3 cellular contexts compared by ENCODE assay signal in the genomic region with DNA sequence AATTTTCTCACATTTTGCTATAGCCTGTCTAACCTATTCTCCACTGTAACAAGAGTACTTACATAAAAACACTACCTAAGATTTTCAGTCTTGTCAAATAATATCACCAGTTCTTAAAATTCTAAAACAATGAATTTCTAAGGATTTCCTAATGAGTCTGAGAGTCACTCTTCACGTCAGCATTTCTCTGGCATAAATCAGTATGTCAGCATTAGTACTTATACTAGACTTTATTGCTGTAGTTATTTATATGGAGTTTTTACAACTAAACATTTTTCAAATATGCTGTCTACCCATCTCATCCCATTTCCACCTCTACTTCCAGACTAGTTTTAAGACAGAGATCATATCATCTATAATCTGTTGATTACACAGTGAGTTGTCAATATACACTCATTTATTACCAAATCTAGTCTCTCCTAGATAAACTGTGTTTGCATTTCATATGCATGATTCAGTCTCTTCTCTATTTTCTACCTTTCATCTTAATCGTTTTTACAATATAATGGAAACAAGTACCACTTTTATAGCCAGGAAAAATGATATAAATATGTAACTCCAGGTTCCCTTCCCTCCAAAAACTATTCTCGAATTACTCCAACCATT.
TF ChIP-seq lines count a peak whose summit lies in the region.

No MANE protein-coding gene starts in this region.

TF ChIP-seq in HepG2, 621 proteins besides CTCF, POLR2A, EP300 and RAD21:
- TF ChIP-seq, protein P1, sequence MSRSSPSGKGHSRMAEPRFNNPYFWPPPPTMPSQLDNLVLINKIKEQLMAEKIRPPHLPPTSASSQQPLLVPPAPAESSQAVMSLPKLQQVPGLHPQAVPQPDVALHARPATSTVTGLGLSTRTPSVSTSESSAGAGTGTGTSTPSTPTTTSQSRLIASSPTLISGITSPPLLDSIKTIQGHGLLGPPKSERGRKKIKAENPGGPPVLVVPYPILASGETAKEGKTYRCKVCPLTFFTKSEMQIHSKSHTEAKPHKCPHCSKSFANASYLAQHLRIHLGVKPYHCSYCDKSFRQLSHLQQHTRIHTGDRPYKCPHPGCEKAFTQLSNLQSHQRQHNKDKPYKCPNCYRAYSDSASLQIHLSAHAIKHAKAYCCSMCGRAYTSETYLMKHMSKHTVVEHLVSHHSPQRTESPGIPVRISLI (CRISPR knock-in tag; IDR thresholded peaks at IDR 0.05; ENCODE audit: borderline replicate concordance), result no peak
- peak in 1 of 2 experiments; percentile 63; a peak in 2 of 4 replicates for TF ChIP-seq MAFK (conservative IDR thresholded peaks at IDR 0.05 in 1 of 2, IDR thresholded peaks at IDR 0.05 in 1 of 2; ENCODE audit: low read length in 2 of 2)
- TF ChIP-seq AGO2 (optimal IDR thresholded peaks at IDR 0.05; ENCODE audit: low read depth, low read length), result no peak
- TF ChIP-seq, protein P2, sequence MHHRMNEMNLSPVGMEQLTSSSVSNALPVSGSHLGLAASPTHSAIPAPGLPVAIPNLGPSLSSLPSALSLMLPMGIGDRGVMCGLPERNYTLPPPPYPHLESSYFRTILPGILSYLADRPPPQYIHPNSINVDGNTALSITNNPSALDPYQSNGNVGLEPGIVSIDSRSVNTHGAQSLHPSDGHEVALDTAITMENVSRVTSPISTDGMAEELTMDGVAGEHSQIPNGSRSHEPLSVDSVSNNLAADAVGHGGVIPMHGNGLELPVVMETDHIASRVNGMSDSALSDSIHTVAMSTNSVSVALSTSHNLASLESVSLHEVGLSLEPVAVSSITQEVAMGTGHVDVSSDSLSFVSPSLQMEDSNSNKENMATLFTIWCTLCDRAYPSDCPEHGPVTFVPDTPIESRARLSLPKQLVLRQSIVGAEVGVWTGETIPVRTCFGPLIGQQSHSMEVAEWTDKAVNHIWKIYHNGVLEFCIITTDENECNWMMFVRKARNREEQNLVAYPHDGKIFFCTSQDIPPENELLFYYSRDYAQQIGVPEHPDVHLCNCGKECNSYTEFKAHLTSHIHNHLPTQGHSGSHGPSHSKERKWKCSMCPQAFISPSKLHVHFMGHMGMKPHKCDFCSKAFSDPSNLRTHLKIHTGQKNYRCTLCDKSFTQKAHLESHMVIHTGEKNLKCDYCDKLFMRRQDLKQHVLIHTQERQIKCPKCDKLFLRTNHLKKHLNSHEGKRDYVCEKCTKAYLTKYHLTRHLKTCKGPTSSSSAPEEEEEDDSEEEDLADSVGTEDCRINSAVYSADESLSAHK (CRISPR knock-in tag; IDR thresholded peaks at IDR 0.05; ENCODE audit: borderline replicate concordance), result no peak
- TF ChIP-seq MAFF (IDR thresholded peaks at IDR 0.05; ENCODE audit: low read depth, low read length), result peak; percentile 52
- no peak for TF ChIP-seq NBN (conservative IDR thresholded peaks at IDR 0.05)

TF ChIP-seq in HEK293, 187 proteins besides CTCF, POLR2A, EP300 and RAD21 (continues in another document):
- TF ChIP-seq ZNF585B (tag by site-specific recombination; IDR thresholded peaks at IDR 0.05) (no peak), ZNF791 (tag by site-specific recombination; IDR thresholded peaks at IDR 0.05) (no peak), ZNF302 (tag by site-specific recombination; IDR thresholded peaks at IDR 0.05; ENCODE audit: low read depth) (no peak), ZNF175 (tag by site-specific recombination; IDR thresholded peaks at IDR 0.05) (no peak), ZNF155 (tag by site-specific recombination; IDR thresholded peaks at IDR 0.05) (no peak), ZNF510 (tag by site-specific recombination; IDR thresholded peaks at IDR 0.05; ENCODE audit: insufficient replicate concordance) (no peak), ZNF184 (tag by site-specific recombination; IDR thresholded peaks at IDR 0.05) (no peak), TCF7L2 (IDR thresholded peaks at IDR 0.05; ENCODE audit: borderline replicate concordance, low read depth, low read length) (peak; percentile 55; the same call in 1 of the 2 replicates), OSR2 (tag by site-specific recombination; IDR thresholded peaks at IDR 0.05) (peak; percentile 62; the same call in 1 of the 2 replicates), ZNF560 (tag by site-specific recombination; IDR thresholded peaks at IDR 0.05; ENCODE audit: borderline replicate concordance) (no peak), FEZF1 (tag by site-specific recombination; IDR thresholded peaks at IDR 0.05) (no peak), ZNF664 (tag by site-specific recombination; IDR thresholded peaks at IDR 0.05) (no peak), SCRT2 (tag by site-specific recombination; IDR thresholded peaks at IDR 0.05) (no peak), ZNF629 (tag by site-specific recombination; IDR thresholded peaks at IDR 0.05) (no peak)
- TF ChIP-seq, protein P3, sequence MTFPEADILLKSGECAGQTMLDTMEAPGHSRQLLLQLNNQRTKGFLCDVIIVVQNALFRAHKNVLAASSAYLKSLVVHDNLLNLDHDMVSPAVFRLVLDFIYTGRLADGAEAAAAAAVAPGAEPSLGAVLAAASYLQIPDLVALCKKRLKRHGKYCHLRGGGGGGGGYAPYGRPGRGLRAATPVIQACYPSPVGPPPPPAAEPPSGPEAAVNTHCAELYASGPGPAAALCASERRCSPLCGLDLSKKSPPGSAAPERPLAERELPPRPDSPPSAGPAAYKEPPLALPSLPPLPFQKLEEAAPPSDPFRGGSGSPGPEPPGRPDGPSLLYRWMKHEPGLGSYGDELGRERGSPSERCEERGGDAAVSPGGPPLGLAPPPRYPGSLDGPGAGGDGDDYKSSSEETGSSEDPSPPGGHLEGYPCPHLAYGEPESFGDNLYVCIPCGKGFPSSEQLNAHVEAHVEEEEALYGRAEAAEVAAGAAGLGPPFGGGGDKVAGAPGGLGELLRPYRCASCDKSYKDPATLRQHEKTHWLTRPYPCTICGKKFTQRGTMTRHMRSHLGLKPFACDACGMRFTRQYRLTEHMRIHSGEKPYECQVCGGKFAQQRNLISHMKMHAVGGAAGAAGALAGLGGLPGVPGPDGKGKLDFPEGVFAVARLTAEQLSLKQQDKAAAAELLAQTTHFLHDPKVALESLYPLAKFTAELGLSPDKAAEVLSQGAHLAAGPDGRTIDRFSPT (tag by site-specific recombination; IDR thresholded peaks at IDR 0.05), result peak; percentile 100
- TF ChIP-seq, protein P4, sequence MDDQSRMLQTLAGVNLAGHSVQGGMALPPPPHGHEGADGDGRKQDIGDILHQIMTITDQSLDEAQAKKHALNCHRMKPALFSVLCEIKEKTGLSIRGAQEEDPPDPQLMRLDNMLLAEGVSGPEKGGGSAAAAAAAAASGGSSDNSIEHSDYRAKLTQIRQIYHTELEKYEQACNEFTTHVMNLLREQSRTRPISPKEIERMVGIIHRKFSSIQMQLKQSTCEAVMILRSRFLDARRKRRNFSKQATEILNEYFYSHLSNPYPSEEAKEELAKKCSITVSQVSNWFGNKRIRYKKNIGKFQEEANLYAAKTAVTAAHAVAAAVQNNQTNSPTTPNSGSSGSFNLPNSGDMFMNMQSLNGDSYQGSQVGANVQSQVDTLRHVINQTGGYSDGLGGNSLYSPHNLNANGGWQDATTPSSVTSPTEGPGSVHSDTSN (CRISPR knock-in tag; IDR thresholded peaks at IDR 0.05), result no peak
- TF ChIP-seq, protein P5, sequence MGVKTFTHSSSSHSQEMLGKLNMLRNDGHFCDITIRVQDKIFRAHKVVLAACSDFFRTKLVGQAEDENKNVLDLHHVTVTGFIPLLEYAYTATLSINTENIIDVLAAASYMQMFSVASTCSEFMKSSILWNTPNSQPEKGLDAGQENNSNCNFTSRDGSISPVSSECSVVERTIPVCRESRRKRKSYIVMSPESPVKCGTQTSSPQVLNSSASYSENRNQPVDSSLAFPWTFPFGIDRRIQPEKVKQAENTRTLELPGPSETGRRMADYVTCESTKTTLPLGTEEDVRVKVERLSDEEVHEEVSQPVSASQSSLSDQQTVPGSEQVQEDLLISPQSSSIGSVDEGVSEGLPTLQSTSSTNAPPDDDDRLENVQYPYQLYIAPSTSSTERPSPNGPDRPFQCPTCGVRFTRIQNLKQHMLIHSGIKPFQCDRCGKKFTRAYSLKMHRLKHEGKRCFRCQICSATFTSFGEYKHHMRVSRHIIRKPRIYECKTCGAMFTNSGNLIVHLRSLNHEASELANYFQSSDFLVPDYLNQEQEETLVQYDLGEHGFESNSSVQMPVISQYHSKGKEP (tag by site-specific recombination; IDR thresholded peaks at IDR 0.05), result no peak
- TF ChIP-seq, protein P6, sequence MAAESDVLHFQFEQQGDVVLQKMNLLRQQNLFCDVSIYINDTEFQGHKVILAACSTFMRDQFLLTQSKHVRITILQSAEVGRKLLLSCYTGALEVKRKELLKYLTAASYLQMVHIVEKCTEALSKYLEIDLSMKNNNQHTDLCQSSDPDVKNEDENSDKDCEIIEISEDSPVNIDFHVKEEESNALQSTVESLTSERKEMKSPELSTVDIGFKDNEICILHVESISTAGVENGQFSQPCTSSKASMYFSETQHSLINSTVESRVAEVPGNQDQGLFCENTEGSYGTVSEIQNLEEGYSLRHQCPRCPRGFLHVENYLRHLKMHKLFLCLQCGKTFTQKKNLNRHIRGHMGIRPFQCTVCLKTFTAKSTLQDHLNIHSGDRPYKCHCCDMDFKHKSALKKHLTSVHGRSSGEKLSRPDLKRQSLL (tag by site-specific recombination; IDR thresholded peaks at IDR 0.05), result no peak

TF ChIP-seq in K562, 482 proteins besides CTCF, POLR2A, EP300 and RAD21:
- TF ChIP-seq XRCC3 (IDR thresholded peaks at IDR 0.05), result no peak
- 0 out of 2 replicates have a peak, but pooled peaks have one; percentile 14 for TF ChIP-seq C11orf30 (IDR thresholded peaks at IDR 0.05; ENCODE audit: low read depth)
- peak; percentile 33; the same call in 1 of the 2 replicates for TF ChIP-seq ZNF316 (IDR thresholded peaks at IDR 0.05)
